Comparison of ENCODE assay signal across 8 cellular contexts in the genomic region with DNA sequence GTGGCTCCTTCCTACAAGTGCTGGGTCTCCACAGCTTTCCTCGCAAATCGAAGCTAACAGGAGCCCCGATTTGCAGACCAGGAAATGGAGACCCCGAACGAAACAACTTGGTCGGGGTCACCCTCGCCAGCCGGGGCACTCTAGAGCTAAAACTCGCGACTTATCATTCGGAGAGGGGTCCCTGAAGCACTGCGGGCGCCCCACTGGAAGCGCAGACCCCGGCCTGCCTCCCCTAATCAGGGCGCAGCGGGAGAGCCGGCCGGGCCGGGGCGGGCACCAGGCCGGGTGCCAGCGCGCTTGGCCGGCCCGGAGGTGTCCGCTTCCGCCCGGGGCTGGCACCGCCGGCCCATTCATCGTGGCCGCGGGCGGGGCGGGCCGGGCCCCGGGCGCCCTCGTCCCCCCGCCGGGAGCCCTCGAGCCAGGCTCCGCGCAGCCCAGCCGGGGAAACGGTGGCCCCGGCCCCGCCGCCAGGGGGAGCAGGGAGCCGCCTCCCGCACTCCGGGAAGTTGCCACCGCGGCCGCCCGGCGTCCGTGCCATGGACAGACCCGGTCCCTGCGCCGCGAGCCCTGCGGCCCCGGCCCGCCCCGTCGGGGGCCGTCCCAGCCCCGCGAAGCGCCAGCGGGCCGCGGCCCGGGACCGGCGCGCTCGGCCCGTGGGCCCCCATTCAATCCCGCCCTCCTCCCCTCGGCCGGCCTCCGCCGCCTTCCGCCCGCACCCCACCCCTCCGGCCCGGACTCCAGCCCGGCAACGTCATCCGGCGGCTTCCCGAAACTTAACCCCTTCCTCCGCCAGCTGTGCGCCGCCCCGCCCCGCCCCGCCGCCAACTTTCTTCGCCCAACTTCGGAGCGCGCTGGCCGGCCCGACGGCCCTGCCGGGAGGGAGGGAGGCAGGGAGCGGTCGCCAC. TPM values are rescaled to one million over a fixed set of nuclear protein-coding genes. Genes with fewer than 3 reads are reported as not detected.
A peak's percentile ranks its signal among the peaks of the same experiment; 100 is the strongest.
DNase-seq lines count a peak whose midpoint lies in the region; ATAC-seq lines count a peak whose summit lies in the region.

No MANE protein-coding gene starts in this region.

- ATAC-seq in HG02678 (IDR thresholded peaks at IDR 0.05; ENCODE audit: unreplicated experiment): peak; percentile 32

- DNase-seq in NCI-H1436 (lab: John Stamatoyannopoulos, UW): peak; percentile 42
- DNase-seq in NCI-H1436 treated with DMSO at 0.1 percent for 48 hours (lab: John Stamatoyannopoulos, UW): no peak
- peak; percentile 31 to 59 for DNase-seq in NCI-H1930 (lab: John Stamatoyannopoulos, UW)
- DNase-seq in activated CD4-positive, alpha-beta T cell treated with anti-CD3 and anti-CD28 coated beads for 1 hour: peak; percentile 68
- DNase-seq in cerebellum (ENCODE audit: low spot score): peak; percentile 67
- peak; percentile 35 for DNase-seq in kidney glomerular epithelial cell (lab: John Stamatoyannopoulos, UW)
- peak; percentile 50 to 75 for DNase-seq in stimulated activated CD4-positive, alpha-beta T cell treated with anti-CD3 and anti-CD28 coated beads, Interleukin-15, amount 100 ng/mL, for 48 hours (ENCODE audit: low read depth in 2 of 2)

RNA-seq across cellular contexts. Expression of gene RRBP1, which starts 1.0 kb away (rescaled TPM):
- 13.7 TPM for total RNA-seq in cerebellum

RNA-seq across cellular contexts. Expression of gene BANF2, which starts 18.7 kb away (rescaled TPM):
- not detected for total RNA-seq in cerebellum
